9 cellular contexts compared by ENCODE assay signal in the genomic region with DNA sequence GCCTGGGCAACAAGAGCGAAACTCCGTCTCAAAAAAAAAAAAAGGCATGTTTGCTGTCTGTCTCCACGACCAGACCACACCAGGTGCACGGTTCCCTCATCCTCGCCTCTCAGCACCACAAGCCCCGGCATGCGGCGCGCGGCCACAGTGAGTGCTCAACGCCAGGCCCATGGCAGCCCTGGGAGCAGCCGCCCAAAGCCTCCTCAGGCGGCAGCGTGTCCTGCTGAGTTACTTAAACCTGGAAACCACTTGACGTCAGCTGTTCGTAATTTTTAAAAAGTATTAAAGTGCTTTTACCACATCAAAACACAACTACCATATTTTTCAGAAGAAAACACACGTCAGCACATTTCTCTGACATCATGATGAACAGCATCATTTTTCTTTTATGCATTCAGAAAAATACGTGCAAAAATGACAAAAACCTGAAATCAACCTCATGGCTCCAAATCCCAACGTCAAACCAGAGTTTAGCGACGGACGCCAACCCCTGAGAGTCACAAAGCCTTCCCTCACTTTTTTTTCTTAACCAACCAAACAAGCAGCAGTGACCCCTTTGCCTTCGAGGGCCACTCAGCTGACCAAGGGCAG. TPM values are rescaled to one million over a fixed set of nuclear protein-coding genes. Genes with fewer than 3 reads are reported as not detected.
DNase-seq lines count a peak whose midpoint lies in the region; ATAC-seq, FAIRE-seq and TF ChIP-seq lines count a peak whose summit lies in the region.
"Had no signal": no experiment of that assay in that cellular context is flagged by ENCODE, and none has a peak within 500 bp of the region (broad histone marks: within the 10 kb centered on the region; RNA-seq: fewer than 3 reads in every experiment).

No MANE protein-coding gene starts in this region.

- CTCF ChIA-PET in A549 (lab: Yijun Ruan, JAX): interaction anchor here (0.9 to 26.0 kb wide), 3 partner anchors 10 to 32 kb away, joined by 3 to 599 read pairs (median 44); a partner anchor contains a TSS
- CTCF ChIA-PET in HEK293 (lab: Yijun Ruan, JAX): interaction anchor here (0.9 to 1.4 kb wide), 2 partner anchors 14 to 35 kb away, joined by 4 to 5 read pairs; no protein-coding TSS in a partner anchor

- WGBS in A549 (ENCODE audit: missing lambda C conversion rate): 90% methylated on average over 23 of the region's 23 CpGs
- 81 to 84% (median 82%) methylated on average over 23 of the region's 23 CpGs for WGBS in ovary, 3 donors

- no peaks in the 10 kb centered on the region for H3K9me3 ChIP-seq in A549
- no peaks in the 10 kb centered on the region for H3K9me3 ChIP-seq in HEK293 (ENCODE audit: control insufficient read depth, insufficient read depth, low read depth, low read length)
- no peaks in the 10 kb centered on the region for H3K9me3 ChIP-seq in ovary

- intact Hi-C loops in ovary (cut with DNase I) (no loop called here), posterior vena cava (cut with DNase I) (no loop called here)

- no peak for TF ChIP-seq RAD21 in A549 (conservative IDR thresholded peaks at IDR 0.05 in 1 of 2, IDR thresholded peaks at IDR 0.05 in 1 of 2)

- POLR2A ChIA-PET in A549 (lab: Yijun Ruan, JAX) (no interaction called here), HEK293 (lab: Yijun Ruan, JAX) (interaction anchor here (0.6 kb wide), 1 partner anchor 61 kb away, joined by 6 read pairs; no protein-coding TSS in a partner anchor)

- no peak for ATAC-seq in A549
- ATAC-seq in activated naive CD4-positive, alpha-beta T cell treated with anti-CD3 and anti-CD28 coated beads, Interleukin-2, amount 50 U/mL, for 72 hours: no peak

- H3K27ac Mint-ChIP-seq in activated naive CD4-positive, alpha-beta T cell treated with anti-CD3 and anti-CD28 coated beads, Interleukin-2, amount 50 U/mL, for 72 hours: peak overlapping the region; percentile 81 to 95

- H3K27ac ChIP-seq in A549: peak overlapping the region in 1 of 2 experiments; percentile 95; a peak in 3 of 6 replicates
- no peak overlapping the region; the same call in 1 of the 2 replicates for H3K27ac ChIP-seq in HEK293 (ENCODE audit: extremely low read depth, low read depth, low read length)
- H3K27ac ChIP-seq in ovary: no peak overlapping the region

- TF ChIP-seq POLR2A in A549 (IDR thresholded peaks at IDR 0.05; ENCODE audit: low read length): no peak
- no peak for TF ChIP-seq POLR2A in ovary (IDR thresholded peaks at IDR 0.05)

- H3K4me3 ChIP-seq in A549 (0 out of 3 replicates have a peak overlapping the region, but pooled peaks have one; percentile 81), HEK293 (ENCODE audit: low read depth, low read length) (peak overlapping the region; percentile 89; the same call in 1 of the 2 replicates), kidney epithelial cell (ENCODE audit: low read depth, low read length) (peak overlapping the region; percentile 8), ovary (no peak overlapping the region)

- peaks cover 7 to 12% of the 10 kb centered on the region in 2 donors for H3K36me3 Mint-ChIP-seq in activated naive CD4-positive, alpha-beta T cell treated with anti-CD3 and anti-CD28 coated beads, Interleukin-2, amount 50 U/mL, for 72 hours

- TF ChIP-seq EP300 in A549 (IDR thresholded peaks at IDR 0.05) (no peak), ovary (IDR thresholded peaks at IDR 0.05) (no peak)

- TF ChIP-seq CTCF in A549 (IDR thresholded peaks at IDR 0.05) (no peak), HEK293 (tag by site-specific recombination; IDR thresholded peaks at IDR 0.05) (no peak), kidney epithelial cell (IDR thresholded peaks at IDR 0.05; ENCODE audit: insufficient read depth, low read length, poor library complexity, severe bottlenecking) (no peak), ovary (IDR thresholded peaks at IDR 0.05) (no peak)

- H3K4me1 ChIP-seq in A549 (peaks cover 45% of the 10 kb centered on the region), HEK293 (ENCODE audit: control insufficient read depth, insufficient read depth, low read length) (no peaks in the 10 kb centered on the region), ovary (ENCODE audit: insufficient read depth) (peaks cover 13% of the 10 kb centered on the region)

- peak overlapping the region; percentile 93; the same call in 2 of the 3 replicates for H3K4me2 ChIP-seq in A549

- H3K36me3 ChIP-seq in HEK293 (ENCODE audit: control insufficient read depth in 2 of 2, insufficient read depth in 1 of 2, low read length in 2 of 2) (peaks cover 0 to 45% of the 10 kb centered on the region in 2 experiments; a peak in 2 of 3 replicates), kidney epithelial cell (ENCODE audit: control insufficient read depth, insufficient read depth, low read length) (no peaks in the 10 kb centered on the region), ovary (no peaks in the 10 kb centered on the region)

- H3K9me3 Mint-ChIP-seq in activated naive CD4-positive, alpha-beta T cell treated with anti-CD3 and anti-CD28 coated beads, Interleukin-2, amount 50 U/mL, for 72 hours: no peaks in the 10 kb centered on the region

- no peak for DNase-seq in A549 (ENCODE audit: low read depth in 1 of 2, low spot score in 1 of 2)
- DNase-seq in activated naive CD4-positive, alpha-beta T cell treated with anti-CD3 and anti-CD28 coated beads, Interleukin-2, amount 50 U/mL, for 72 hours (ENCODE audit: low spot score in 2 of 2): no peak
- no peak for DNase-seq in kidney epithelial cell (ENCODE audit: low read depth)
- DNase-seq in NAMALWA (ENCODE audit: low spot score): no peak
- no peak for DNase-seq in ovary
- DNase-seq in NCI-H1048 (lab: John Stamatoyannopoulos, UW): no peak
- no peak for DNase-seq in posterior vena cava (ENCODE audit: low spot score)
- DNase-seq: stimulated activated CD4-positive, alpha-beta T cell treated with anti-CD3 and anti-CD28 coated beads, Interleukin-4, amount 100 ng/mL, for 4 hours had no signal

- no peak for FAIRE-seq in A549 (lab: Jason Lieb, UNC)

- no peaks in the 10 kb centered on the region for H3K27me3 ChIP-seq in kidney epithelial cell (ENCODE audit: control insufficient read depth, insufficient read depth, low read length)
- H3K27me3 ChIP-seq in ovary: no peaks in the 10 kb centered on the region

RNA-seq across cellular contexts. Expression of a gene that starts 2.1 kb away (rescaled TPM):
- polyA plus RNA-seq in A549 (2011; rRNA removed): 16.0 and 17.3 TPM in 2 replicates
- 37.1 and 40.4 TPM in 2 replicates for polyA plus RNA-seq in A549 (2012; cell fraction: cytosol; rRNA removed)
- polyA plus RNA-seq in A549 (2012; cell fraction: nucleus; rRNA removed): 54.3 and 74.9 TPM in 2 replicates
- 23.5 to 25.8 TPM (median 24.0 TPM) in 3 replicates for polyA plus RNA-seq in A549 (2017; fragmentation: RNase III; extraction: RNeasy Plus Mini Kit Qiagen cat#74134 plus additional on column Dnase treatment)
- 17.0 and 19.7 TPM in 2 replicates for polyA minus RNA-seq in A549 (2011; rRNA and poly(A)+ RNA removed)
- total RNA-seq in activated naive CD4-positive, alpha-beta T cell treated with anti-CD3 and anti-CD28 coated beads, Interleukin-2, amount 50 U/mL, for 72 hours: 10 to 100 TPM; 50.9 to 63.5 TPM
- total RNA-seq in kidney epithelial cell: 56.5 and 63.0 TPM in 2 replicates
- 10 to 100 TPM; 15.5 to 43.4 (median 34.1) TPM for total RNA-seq in ovary
- 10 to 100 TPM; 10.2 to 23.9 TPM for polyA plus RNA-seq in ovary
- 10 to 100 TPM; 22.9 to 25.5 TPM for total RNA-seq in posterior vena cava

RNA-seq across cellular contexts. Expression of a gene that starts 2.7 kb away (rescaled TPM):
- polyA plus RNA-seq in A549 (2011; rRNA removed): 15.1 and 15.2 TPM in 2 replicates
- polyA plus RNA-seq in A549 (2012; cell fraction: cytosol; rRNA removed): 14.8 and 17.8 TPM in 2 replicates
- polyA plus RNA-seq in A549 (2012; cell fraction: nucleus; rRNA removed): 26.2 and 27.0 TPM in 2 replicates
- 10.2 to 11.2 TPM (median 10.8 TPM) in 3 replicates for polyA plus RNA-seq in A549 (2017; fragmentation: RNase III; extraction: RNeasy Plus Mini Kit Qiagen cat#74134 plus additional on column Dnase treatment)
- 4.3 and 6.7 TPM in 2 replicates for polyA minus RNA-seq in A549 (2011; rRNA and poly(A)+ RNA removed)
- 10 to 100 TPM in 1 of 2 donors, 1 to 10 TPM in 1; 5.2 to 11.3 TPM for total RNA-seq in activated naive CD4-positive, alpha-beta T cell treated with anti-CD3 and anti-CD28 coated beads, Interleukin-2, amount 50 U/mL, for 72 hours
- 22.7 and 28.5 TPM in 2 replicates for total RNA-seq in kidney epithelial cell
- total RNA-seq in ovary: 10 to 100 TPM; 15.4 to 38.0 (median 30.5) TPM
- polyA plus RNA-seq in ovary: 10 to 100 TPM; 28.9 to 37.6 TPM
- total RNA-seq in posterior vena cava: 10 to 100 TPM; 13.5 to 19.3 TPM

RNA-seq across cellular contexts. Expression of a gene that starts 13.1 kb away (rescaled TPM):
- polyA plus RNA-seq in A549 (2011; rRNA removed): 60.7 and 69.9 TPM in 2 replicates
- polyA plus RNA-seq in A549 (2012; cell fraction: cytosol; rRNA removed): 99.7 and 117 TPM in 2 replicates
- 612 and 775 TPM in 2 replicates for polyA plus RNA-seq in A549 (2012; cell fraction: nucleus; rRNA removed)
- polyA plus RNA-seq in A549 (2017; fragmentation: RNase III; extraction: RNeasy Plus Mini Kit Qiagen cat#74134 plus additional on column Dnase treatment): 144 to 163 TPM (median 154 TPM) in 3 replicates
- polyA minus RNA-seq in A549 (2011; rRNA and poly(A)+ RNA removed): 56.6 and 63.8 TPM in 2 replicates
- 10 to 100 TPM in 1 of 2 donors, 1 to 10 TPM in 1; 2.4 to 34.1 TPM for total RNA-seq in activated naive CD4-positive, alpha-beta T cell treated with anti-CD3 and anti-CD28 coated beads, Interleukin-2, amount 50 U/mL, for 72 hours
- total RNA-seq in kidney epithelial cell: 119 and 143 TPM in 2 replicates
- total RNA-seq in ovary: 10 to 100 TPM; 20.6 to 57.9 (median 34.2) TPM
- polyA plus RNA-seq in ovary: 10 to 100 TPM in 1 of 2 donors, 1 to 10 TPM in 1; 5.9 to 17.4 TPM
- total RNA-seq in posterior vena cava: 10 to 100 TPM; 23.8 to 38.3 TPM

RNA-seq across cellular contexts. Expression of a gene that starts 54.3 kb away (rescaled TPM):
- polyA plus RNA-seq in A549 (2011; rRNA removed) (287 and 296 TPM in 2 replicates), A549 (2017; fragmentation: RNase III; extraction: RNeasy Plus Mini Kit Qiagen cat#74134 plus additional on column Dnase treatment) (386 to 392 TPM (median 391 TPM) in 3 replicates), ovary (100 to 1,000 TPM in 1 of 2 donors, 10 to 100 TPM in 1; 76.8 to 103 TPM)
- 443 and 463 TPM in 2 replicates for polyA plus RNA-seq in A549 (2012; cell fraction: cytosol; rRNA removed)
- 406 and 442 TPM in 2 replicates for polyA plus RNA-seq in A549 (2012; cell fraction: nucleus; rRNA removed)
- polyA minus RNA-seq in A549 (2011; rRNA and poly(A)+ RNA removed): 132 and 159 TPM in 2 replicates
- 100 to 1,000 TPM; 226 to 328 TPM for total RNA-seq in activated naive CD4-positive, alpha-beta T cell treated with anti-CD3 and anti-CD28 coated beads, Interleukin-2, amount 50 U/mL, for 72 hours
- total RNA-seq in kidney epithelial cell (201 and 207 TPM in 2 replicates), ovary (100 to 1,000 TPM in 6 of 7 donors, 10 to 100 TPM in 1; 75.0 to 134 (median 117) TPM), posterior vena cava (100 to 1,000 TPM in 1 of 2 donors, 10 to 100 TPM in 1; 76.8 to 109 TPM)

RNA-seq across cellular contexts. Expression of a gene that starts 55.9 kb away (rescaled TPM):
- polyA plus RNA-seq in A549 (2011; rRNA removed): not detected in 2 replicates
- 0.09 and 0.13 TPM in 2 replicates for polyA plus RNA-seq in A549 (2012; cell fraction: cytosol; rRNA removed)
- polyA plus RNA-seq in A549 (2012; cell fraction: nucleus; rRNA removed): 1.2 and 2.3 TPM in 2 replicates
- 0.07 to 0.17 TPM in 2 of 3 replicates, not detected in the other for polyA plus RNA-seq in A549 (2017; fragmentation: RNase III; extraction: RNeasy Plus Mini Kit Qiagen cat#74134 plus additional on column Dnase treatment)
- not detected in 2 replicates for polyA minus RNA-seq in A549 (2011; rRNA and poly(A)+ RNA removed)
- 1 to 10 TPM in 1 of 2 donors, under 1 TPM in 1; 0.60 to 5.6 TPM for total RNA-seq in activated naive CD4-positive, alpha-beta T cell treated with anti-CD3 and anti-CD28 coated beads, Interleukin-2, amount 50 U/mL, for 72 hours
- total RNA-seq in kidney epithelial cell: 0.08 TPM in 1 of 2 replicates, not detected in the other
- total RNA-seq in ovary: 1 to 10 TPM in 5 of 7 donors, under 1 TPM in 2; 0.57 to 3.3 (median 1.7) TPM
- under 1 TPM in 1 of 2 donors, not detected in 1; 0.63 TPM for polyA plus RNA-seq in ovary
- total RNA-seq in posterior vena cava: under 1 TPM; 0.48 to 0.51 TPM
